In the genomic region with DNA sequence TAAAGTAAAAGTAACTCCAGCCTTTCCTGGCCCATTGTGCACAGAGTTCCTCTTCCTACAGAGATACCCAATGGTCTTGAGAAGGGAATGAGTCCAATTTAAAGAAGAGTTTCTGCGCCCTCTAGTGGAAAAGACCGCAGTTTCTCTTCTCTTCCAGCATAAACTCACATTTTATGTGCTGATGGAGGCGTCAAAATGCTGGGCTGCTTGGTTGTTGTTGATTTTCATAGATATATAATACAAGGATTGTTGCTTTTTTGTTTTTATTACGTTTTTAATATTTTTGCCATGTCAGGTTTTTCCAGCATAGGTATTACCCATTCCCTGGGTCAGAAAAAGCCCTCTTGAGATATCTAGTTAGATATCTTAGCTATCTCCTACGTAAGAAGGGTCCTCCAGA, we compare ENCODE assay signal across 8 cellular contexts.
DNase-seq lines count a peak whose midpoint lies in the region; ATAC-seq and TF ChIP-seq lines count a peak whose summit lies in the region.

No MANE protein-coding gene starts in this region.

- no peak overlapping the region for H2BK120ac ChIP-seq in neuronal stem cell (ENCODE audit: low read depth, low read length)

- peaks cover 6% of the 10 kb centered on the region for H3K27me3 ChIP-seq in left ventricle myocardium inferior (ENCODE audit: low read depth)
- no peaks in the 10 kb centered on the region for H3K27me3 ChIP-seq in body of pancreas
- no peaks in the 10 kb centered on the region for H3K27me3 ChIP-seq in neuronal stem cell (ENCODE audit: control insufficient read depth in 3 of 3, insufficient read depth in 3 of 3, low read depth in 1 of 3, low read length in 3 of 3)

- no peak overlapping the region for H4K8ac ChIP-seq in neuronal stem cell (ENCODE audit: low read depth, low read length)

- H3K27ac ChIP-seq in left ventricle myocardium inferior (replicated peaks) (no peak overlapping the region), body of pancreas (no peak overlapping the region), neuronal stem cell (replicated peaks; ENCODE audit: low read length) (no peak overlapping the region)

- intact Hi-C loops in left ventricle myocardium inferior (cut with micrococcal nuclease) (no loop called here), left cardiac atrium (cut with DNase I) (no loop called here), body of pancreas (cut with DNase I) (no loop called here)

- no peak overlapping the region for H2BK12ac ChIP-seq in neuronal stem cell (ENCODE audit: low read length)

- no peak overlapping the region for H3K18ac ChIP-seq in neuronal stem cell (ENCODE audit: low read length)

- H3K9me3 ChIP-seq in left ventricle myocardium inferior (replicated peaks) (no peaks in the 10 kb centered on the region), body of pancreas (no peaks in the 10 kb centered on the region), neuronal stem cell (replicated peaks in 1 of 2; ENCODE audit: control insufficient read depth in 2 of 2, insufficient read depth in 1 of 2, low read depth in 1 of 2, low read length in 2 of 2) (no peaks in the 10 kb centered on the region)

- no peak overlapping the region for H2BK5ac ChIP-seq in neuronal stem cell (ENCODE audit: low read length)

- H2BK15ac ChIP-seq in neuronal stem cell (ENCODE audit: low read length), result no peak overlapping the region

- no peak overlapping the region for H3K23ac ChIP-seq in neuronal stem cell (ENCODE audit: low read depth, low read length, poor library complexity)

- H3K79me1 ChIP-seq in neuronal stem cell (ENCODE audit: low read depth, low read length), result no peaks in the 10 kb centered on the region

- H4K91ac ChIP-seq in neuronal stem cell (ENCODE audit: low read depth, low read length, poor library complexity), result no peak overlapping the region

- WGBS in body of pancreas, 2 donors, result 14 to 19% methylated on average over 5 of the region's 5 CpGs
- WGBS in neuronal stem cell (ENCODE audit: extremely low coverage in 2 of 2, insufficient read length in 2 of 2, insufficient replicate concordance in 1 of 2), 2 donors, result no CpG with 5 or more reads among the region's 5 CpGs

- no peak for TF ChIP-seq POLR2A in body of pancreas (IDR thresholded peaks at IDR 0.05)

- no peak overlapping the region for H3K4me3 ChIP-seq in left ventricle myocardium inferior
- no peak overlapping the region for H3K4me3 ChIP-seq in body of pancreas
- H3K4me3 ChIP-seq in neuronal stem cell (ENCODE audit: low read length in 2 of 2), result no peak overlapping the region

- no peak overlapping the region for H3K9ac ChIP-seq in neuronal stem cell (ENCODE audit: low read depth, low read length, poor library complexity)

- H3K14ac ChIP-seq in neuronal stem cell (ENCODE audit: low read length), result no peak overlapping the region

- H3K36me3 ChIP-seq in left ventricle myocardium inferior, result no peaks in the 10 kb centered on the region
- no peaks in the 10 kb centered on the region for H3K36me3 ChIP-seq in body of pancreas (replicated peaks in 1 of 2; ENCODE audit: insufficient read depth in 1 of 2, low read depth in 2 of 2)
- H3K36me3 ChIP-seq in neuronal stem cell (replicated peaks in 1 of 2; ENCODE audit: control insufficient read depth in 2 of 2, insufficient read depth in 2 of 2, low read length in 2 of 2), result no peaks in the 10 kb centered on the region

- TF ChIP-seq CTCF in left ventricle myocardium inferior (IDR thresholded peaks at IDR 0.05; ENCODE audit: borderline replicate concordance), result peak; percentile 55
- peak in 6 of 7 experiments; percentile 26 to 39 (median 33) for TF ChIP-seq CTCF in body of pancreas (IDR thresholded peaks at IDR 0.05)

- H2AK5ac ChIP-seq in neuronal stem cell (ENCODE audit: low read depth, low read length), result no peak overlapping the region

- H2AFZ ChIP-seq in neuronal stem cell (ENCODE audit: low read length), result no peak overlapping the region

- no peak overlapping the region for H3K4me2 ChIP-seq in neuronal stem cell (ENCODE audit: insufficient read depth, low read length, poor library complexity, severe bottlenecking)

- H3K4ac ChIP-seq in neuronal stem cell (ENCODE audit: low read length), result no peak overlapping the region

- DNase-seq in left ventricle myocardium inferior (no peak), left cardiac atrium (no peak), NCI-H345 (lab: John Stamatoyannopoulos, UW) (peak; percentile 65), body of pancreas (peak in 3 of 4 donors; percentile 29 to 47 (median 44)), neuronal stem cell (ENCODE audit: low spot score) (peak; percentile 56), hepatic stellate cell (ENCODE audit: low spot score) (no peak)

- no peaks in the 10 kb centered on the region for H3K4me1 ChIP-seq in left ventricle myocardium inferior
- no peaks in the 10 kb centered on the region for H3K4me1 ChIP-seq in body of pancreas
- no peaks in the 10 kb centered on the region for H3K4me1 ChIP-seq in neuronal stem cell (ENCODE audit: control insufficient read depth in 2 of 2, insufficient read depth in 1 of 2, low read depth in 1 of 2, low read length in 2 of 2)

- no peak for ATAC-seq in left cardiac atrium
- no peak for ATAC-seq in body of pancreas
- ATAC-seq in GM21390 (IDR thresholded peaks at IDR 0.05; ENCODE audit: unreplicated experiment), result no peak
- ATAC-seq in GM19023 (IDR thresholded peaks at IDR 0.05; ENCODE audit: unreplicated experiment), result no peak

Comparison
In these comparisons a context has a peak if more than half of its experiments do, and no peak if none do; other contexts are left out.
1. DNase-seq: peak in NCI-H345 (single experiment), body of pancreas (3 of 4) and neuronal stem cell (single experiment); none in left ventricle myocardium inferior (single experiment), left cardiac atrium (single experiment) and hepatic stellate cell (single experiment).